In genomic region chr22:38618258-38618657, GRCh38 we compare ENCODE assay signal across 28 cellular contexts. TPM values are rescaled to one million over a fixed set of nuclear protein-coding genes. Genes with fewer than 3 reads are reported as not detected.
"Had no signal": no experiment of that assay in that cellular context is flagged by ENCODE, and none has a peak within 500 bp of the region (broad histone marks: within the 10 kb centered on the region; RNA-seq: fewer than 3 reads in every experiment).

No MANE protein-coding gene starts in this region.

- H3K36me3 ChIP-seq: stomach, suprapubic skin, thoracic aorta, thyroid gland, tibial artery, transverse colon, upper lobe of left lung, upper lobe of right lung, uterus, vagina had no signal

- H3K27ac ChIP-seq: stomach, suprapubic skin, testis, thoracic aorta, thyroid gland, tibial artery, tibial nerve, transverse colon, upper lobe of left lung, upper lobe of right lung, uterus, vagina had no signal

- H3K36me3 Mint-ChIP-seq: stimulated activated effector memory CD8-positive, alpha-beta T cell treated with anti-CD3 and anti-CD28 coated beads, Interleukin-12 subunit alpha, Interleukin-12 subunit beta, amount 100 ng/mL, for 72 hours; stimulated activated memory B cell treated with anti-CD40 and anti-IgM and Interleukin-4, amounts not matched to agents 10 μg/mL and 1 μg/mL and 100 μg/mL, for 72 hours had no signal

- H3K4me3 Mint-ChIP-seq: stimulated activated effector memory CD8-positive, alpha-beta T cell treated with anti-CD3 and anti-CD28 coated beads, Interleukin-12 subunit alpha, Interleukin-12 subunit beta, amount 100 ng/mL, for 72 hours; stimulated activated memory B cell treated with anti-CD40 and anti-IgM and Interleukin-4, amounts not matched to agents 10 μg/mL and 1 μg/mL and 100 μg/mL, for 72 hours; stimulated activated naive B cell treated with anti-CD40 and anti-IgM and Interleukin-4, amounts not matched to agents 10 μg/mL and 1 μg/mL and 100 μg/mL, for 72 hours; stimulated activated naive CD8-positive, alpha-beta T cell treated with anti-CD3 and anti-CD28 coated beads, Interleukin-15, amount 100 ng/mL, for 72 hours; stimulated activated naive CD8-positive, alpha-beta T cell treated with anti-CD3 and anti-CD28 coated beads, Interleukin-15, Interleukin-2, amounts not matched to agents 100 ng/mL and 50 ng/mL, for 24 hours; type B pancreatic cell had no signal

- H3K4me1 Mint-ChIP-seq: stimulated activated effector memory CD8-positive, alpha-beta T cell treated with anti-CD3 and anti-CD28 coated beads, Interleukin-12 subunit alpha, Interleukin-12 subunit beta, amount 100 ng/mL, for 72 hours; stimulated activated memory B cell treated with anti-CD40 and anti-IgM and Interleukin-4, amounts not matched to agents 10 μg/mL and 1 μg/mL and 100 μg/mL, for 72 hours; stimulated activated naive B cell treated with anti-CD40 and anti-IgM and Interleukin-4, amounts not matched to agents 10 μg/mL and 1 μg/mL and 100 μg/mL, for 72 hours; stimulated activated naive CD8-positive, alpha-beta T cell treated with anti-CD3 and anti-CD28 coated beads, Interleukin-15, amount 100 ng/mL, for 72 hours had no signal

- H3K27ac Mint-ChIP-seq: stimulated activated effector memory CD8-positive, alpha-beta T cell treated with anti-CD3 and anti-CD28 coated beads, Interleukin-12 subunit alpha, Interleukin-12 subunit beta, amount 100 ng/mL, for 72 hours; stimulated activated memory B cell treated with anti-CD40 and anti-IgM and Interleukin-4, amounts not matched to agents 10 μg/mL and 1 μg/mL and 100 μg/mL, for 72 hours; stimulated activated naive B cell treated with anti-CD40 and anti-IgM and Interleukin-4, amounts not matched to agents 10 μg/mL and 1 μg/mL and 100 μg/mL, for 72 hours; stimulated activated naive CD8-positive, alpha-beta T cell treated with anti-CD3 and anti-CD28 coated beads, Interleukin-15, amount 100 ng/mL, for 72 hours; stimulated activated naive CD8-positive, alpha-beta T cell treated with anti-CD3 and anti-CD28 coated beads, Interleukin-15, Interleukin-2, amounts not matched to agents 100 ng/mL and 50 ng/mL, for 24 hours; type B pancreatic cell had no signal

- H3K4me1 ChIP-seq: stomach, suprapubic skin, testis, thyroid gland, tibial artery, tibial nerve, upper lobe of left lung, upper lobe of right lung, uterus, vagina had no signal

- H3K9me3 Mint-ChIP-seq: stimulated activated effector memory CD8-positive, alpha-beta T cell treated with anti-CD3 and anti-CD28 coated beads, Interleukin-12 subunit alpha, Interleukin-12 subunit beta, amount 100 ng/mL, for 72 hours; stimulated activated naive CD8-positive, alpha-beta T cell treated with anti-CD3 and anti-CD28 coated beads, Interleukin-15, Interleukin-2, amounts not matched to agents 100 ng/mL and 50 ng/mL, for 24 hours; type B pancreatic cell had no signal

- H3K27me3 Mint-ChIP-seq: stimulated activated naive CD8-positive, alpha-beta T cell treated with anti-CD3 and anti-CD28 coated beads, Interleukin-15, amount 100 ng/mL, for 72 hours; type B pancreatic cell had no signal

- ATAC-seq: stimulated activated effector memory CD8-positive, alpha-beta T cell treated with anti-CD3 and anti-CD28 coated beads, Interleukin-12 subunit alpha, Interleukin-12 subunit beta, amount 100 ng/mL, for 72 hours; stimulated activated memory B cell treated with anti-CD40 and anti-IgM and Interleukin-4, amounts not matched to agents 10 μg/mL and 1 μg/mL and 100 μg/mL, for 72 hours; stimulated activated naive B cell treated with anti-CD40 and anti-IgM and Interleukin-4, amounts not matched to agents 10 μg/mL and 1 μg/mL and 100 μg/mL, for 72 hours; stimulated activated naive CD8-positive, alpha-beta T cell treated with anti-CD3 and anti-CD28 coated beads, Interleukin-15, amount 100 ng/mL, for 72 hours; stimulated activated naive CD8-positive, alpha-beta T cell treated with anti-CD3 and anti-CD28 coated beads, Interleukin-15, Interleukin-2, amounts not matched to agents 100 U/mL and 50 U/mL, for 24 hours; upper lobe of right lung had no signal

- H3K4me3 ChIP-seq: stomach, suprapubic skin, testis, thoracic aorta, thyroid gland, tibial artery, tibial nerve, transverse colon, upper lobe of left lung, upper lobe of right lung, uterus, vagina had no signal

- H3K27me3 ChIP-seq: stomach, suprapubic skin, testis, thyroid gland, tibial artery, tibial nerve, transverse colon, upper lobe of left lung, upper lobe of right lung, uterus, vagina had no signal

- H3K9me3 ChIP-seq: stomach, suprapubic skin, testis, thoracic aorta, thyroid gland, tibial artery, tibial nerve, transverse colon, upper lobe of left lung, upper lobe of right lung, uterus, vagina had no signal

- DNase-seq: stimulated activated CD4-positive, alpha-beta T cell treated with anti-CD3 and anti-CD28 coated beads, Interleukin-2, amount 100 ng/mL, for 48 hours; stimulated activated CD4-positive, alpha-beta T cell treated with anti-CD3 and anti-CD28 coated beads, Interleukin-4, amount 100 ng/mL, for 1 hour; stimulated activated CD4-positive, alpha-beta T cell treated with anti-CD3 and anti-CD28 coated beads, Interleukin-4, amount 100 ng/mL, for 24 hours; stimulated activated CD4-positive, alpha-beta T cell treated with anti-CD3 and anti-CD28 coated beads, Interleukin-4, amount 100 ng/mL, for 4 hours; stimulated activated CD8-positive, alpha-beta memory T cell treated with anti-CD3 and anti-CD28 coated beads, Interleukin-4, amount 100 ng/mL, for 48 hours; stimulated activated naive B cell treated with anti-CD40 and anti-IgM and Interleukin-4, amounts not matched to agents 10 μg/mL and 1 μg/mL and 100 μg/mL, for 72 hours; stimulated activated naive CD4-positive, alpha-beta T cell; stimulated activated naive CD4-positive, alpha-beta T cell treated with Interleukin-2 at 50 U/mL for 16 hours; stimulated activated naive CD8-positive, alpha-beta T cell treated with anti-CD3 and anti-CD28 coated beads, Interleukin-15, amount 100 ng/mL, for 72 hours; stimulated activated naive CD8-positive, alpha-beta T cell treated with anti-CD3 and anti-CD28 coated beads, Interleukin-15, Interleukin-2, amounts not matched to agents 100 U/mL and 50 U/mL, for 24 hours; stomach; substantia nigra; testis; thyroid gland; tibial artery; transverse colon; trophoblast cell; upper lobe of left lung; upper lobe of right lung; uterus had no signal

RNA-seq across cellular contexts. Expression of gene DMC1, which starts 48.3 kb away (rescaled TPM):
- total RNA-seq: upper lobe of right lung had no signal
